8 cellular contexts compared by ENCODE assay signal in the genomic region with DNA sequence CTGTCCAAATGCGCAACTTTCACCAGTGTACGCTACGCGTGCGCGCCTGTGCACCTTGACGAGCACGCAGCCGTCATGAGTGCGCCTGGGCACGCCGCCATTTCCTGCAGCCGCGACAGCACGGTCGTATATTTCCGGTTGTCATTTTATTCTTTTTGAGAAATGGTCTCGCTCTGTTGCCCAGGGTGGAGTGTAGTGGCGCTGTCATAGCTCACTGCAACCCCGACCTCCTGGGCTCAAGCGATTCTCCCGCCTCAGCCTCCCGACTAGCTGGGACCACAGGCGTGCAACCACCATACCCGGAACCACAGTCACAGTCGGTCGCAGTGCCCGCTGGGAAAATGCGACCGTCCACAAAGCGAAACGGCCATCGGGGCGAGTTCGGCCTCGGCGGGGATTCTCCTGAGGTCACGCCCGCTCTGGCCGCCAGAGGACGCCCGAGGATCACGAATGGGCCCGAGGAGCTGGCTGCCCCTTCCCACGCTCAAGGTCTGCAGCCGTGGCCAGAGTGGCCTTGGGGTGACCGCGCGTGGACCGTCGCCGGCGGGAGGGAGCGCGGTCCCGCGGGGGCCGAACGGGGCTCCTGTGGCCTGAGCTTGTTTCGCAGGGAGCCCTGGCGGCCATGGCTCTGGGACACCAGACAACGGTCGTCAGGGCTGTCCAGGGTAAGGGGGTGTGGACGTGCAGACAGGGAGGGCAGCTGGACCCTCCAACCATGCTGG. TPM values are rescaled to one million over a fixed set of nuclear protein-coding genes. Genes with fewer than 3 reads are reported as not detected.
DNase-seq lines count a peak whose midpoint lies in the region; ATAC-seq, FAIRE-seq and TF ChIP-seq lines count a peak whose summit lies in the region.

No MANE protein-coding gene starts in this region.

- CTCF ChIA-PET in HCT116 (lab: Charles Lee), result interaction anchor here (0.7 to 1.8 kb wide), 7 partner anchors 12 to 635 kb away, joined by 3 to 8 read pairs (median 4); no protein-coding TSS in a partner anchor

- ATAC-seq in HCT116 (peak; percentile 90), HG02840 (IDR thresholded peaks at IDR 0.05; ENCODE audit: low FRiP score, unreplicated experiment) (no peak)

- TF ChIP-seq CTCF in HCT116 (IDR thresholded peaks at IDR 0.05 in 2 of 3, conservative IDR thresholded peaks at IDR 0.05 in 1 of 3; ENCODE audit: borderline replicate concordance in 1 of 3, insufficient read depth in 1 of 3, low read depth in 2 of 3, low read length in 2 of 3) (peak; percentile 64 to 69 (median 66)), WERI-Rb-1 (IDR thresholded peaks at IDR 0.05; ENCODE audit: low read depth, low read length) (peak; percentile 97), bronchial epithelial cell (IDR thresholded peaks at IDR 0.05; ENCODE audit: insufficient read depth, low read length, severe bottlenecking) (peak; percentile 87)

- DNase-seq in GM03348 (ENCODE audit: low spot score) (peak; percentile 81), HCT116 (ENCODE audit: low read depth, low spot score) (peak; percentile 21), NCI-H1105 (lab: John Stamatoyannopoulos, UW) (peak; percentile 29), WERI-Rb-1 (peak; percentile 77), bronchial epithelial cell (ENCODE audit: low read depth) (no peak), kidney glomerular epithelial cell (lab: John Stamatoyannopoulos, UW) (peak; percentile 0)
- DNase-seq in stimulated activated CD4-positive, alpha-beta T cell treated with anti-CD3 and anti-CD28 coated beads, Interleukin-15, amount 100 ng/mL, for 48 hours (ENCODE audit: low read depth in 2 of 2), result peak; percentile 27 to 61

- TF ChIP-seq RAD21 in HCT116 (IDR thresholded peaks at IDR 0.05; ENCODE audit: low read depth), result peak; percentile 95

- no peaks in the 10 kb centered on the region for H3K27me3 ChIP-seq in HCT116 (ENCODE audit: insufficient read depth, low read length)
- peaks cover 97% of the 10 kb centered on the region for H3K27me3 ChIP-seq in WERI-Rb-1 (ENCODE audit: insufficient read depth, low read depth, severe bottlenecking)
- no peaks in the 10 kb centered on the region for H3K27me3 ChIP-seq in bronchial epithelial cell (ENCODE audit: control insufficient read depth, insufficient read depth, low read length)

- H3K27ac ChIP-seq in HCT116 (ENCODE audit: low read depth, low read length) (no peak overlapping the region), WERI-Rb-1 (no peak overlapping the region)

- RAD21 ChIA-PET in HCT116 (lab: Charles Lee; ENCODE audit: low non-redundant PET in 1 of 2, low total read pairs in 2 of 2, uncharacterized antibody in 2 of 2, unreplicated experiment in 2 of 2), result no interaction called here

- peak overlapping the region; percentile 57 for H3K4me2 ChIP-seq in HCT116 (ENCODE audit: low read length)

- no peaks in the 10 kb centered on the region for H4K20me1 ChIP-seq in HCT116 (ENCODE audit: insufficient read depth)

- FAIRE-seq in bronchial epithelial cell (lab: Jason Lieb, UNC), result no peak

- intact Hi-C loops in HCT116 (cut with micrococcal nuclease), result loop anchor here (10.0 kb wide), 2 partner anchors 472 to 632 kb away; no protein-coding TSS in a partner anchor

- no peaks in the 10 kb centered on the region for H3K9me3 ChIP-seq in HCT116 (ENCODE audit: control insufficient read depth in 1 of 2, insufficient read depth in 1 of 2, low read depth in 1 of 2, low read length in 2 of 2)
- H3K9me3 ChIP-seq in WERI-Rb-1 (ENCODE audit: severe bottlenecking), result peaks cover 19% of the 10 kb centered on the region

- no TSS peak for BruUV-seq in HCT116 (replicated peaks; lab: Mats Ljungman, UMichigan)

- peak overlapping the region in 1 of 2 experiments; percentile 26; a peak in 1 of 4 replicates for H3K4me3 ChIP-seq in HCT116 (replicated peaks in 1 of 2; ENCODE audit: low read depth in 1 of 2, low read length in 2 of 2)
- H3K4me3 ChIP-seq in WERI-Rb-1 (ENCODE audit: low read depth, low read length), result no peak overlapping the region
- H3K4me3 ChIP-seq in bronchial epithelial cell (ENCODE audit: low read depth, low read length), result peak overlapping the region; percentile 23

- H3K9ac ChIP-seq in HCT116 (ENCODE audit: low read length), result no peak overlapping the region

- no peaks in the 10 kb centered on the region for H3K36me3 ChIP-seq in HCT116 (ENCODE audit: control insufficient read depth in 1 of 2, insufficient read depth in 2 of 2, low read length in 2 of 2)
- H3K36me3 ChIP-seq in WERI-Rb-1, result no peaks in the 10 kb centered on the region
- H3K36me3 ChIP-seq in bronchial epithelial cell (ENCODE audit: control insufficient read depth, insufficient read depth, low read length), result no peaks in the 10 kb centered on the region

- POLR2A ChIA-PET in HCT116 (lab: Charles Lee), result no interaction called here

- H3K4me1 ChIP-seq in HCT116 (ENCODE audit: control insufficient read depth in 1 of 2, insufficient read depth in 2 of 2, low read length in 2 of 2), result peaks cover 0 to 4% of the 10 kb centered on the region in 2 experiments; a peak in 1 of 4 replicates

- H3K9me2 ChIP-seq in HCT116 (ENCODE audit: insufficient read depth), result no peaks in the 10 kb centered on the region

- TF ChIP-seq POLR2A in HCT116 (IDR thresholded peaks at IDR 0.05; ENCODE audit: borderline replicate concordance, extremely low read depth, insufficient read depth, insufficient read length), result no peak

- H2AFZ ChIP-seq in HCT116 (ENCODE audit: low read depth, low read length, poor library complexity, severe bottlenecking), result no peak overlapping the region

- no peaks in the 10 kb centered on the region for H3K79me2 ChIP-seq in HCT116 (ENCODE audit: insufficient read depth, low read length)

TF ChIP-seq in HCT116, 20 proteins besides CTCF, POLR2A, EP300 and RAD21:
- no peak for TF ChIP-seq EGR1 (IDR thresholded peaks at IDR 0.05; ENCODE audit: low read depth)
- peak; percentile 19; the same call in 1 of the 2 replicates for TF ChIP-seq ELF1 (IDR thresholded peaks at IDR 0.05; ENCODE audit: borderline replicate concordance, low read depth)

RNA-seq across cellular contexts. Expression of gene PNMA3, which starts 23.7 kb away (rescaled TPM):
- total RNA-seq in HCT116 (2021; ENCODE audit: unreplicated experiment) (not detected), bronchial epithelial cell (under 0.01 TPM in 1 of 2 replicates, not detected in the other)
- 0.04 and 0.10 TPM in 2 replicates for polyA plus RNA-seq in HCT116 (2012)

RNA-seq across cellular contexts. Expression of gene PNMA5, which starts 38.6 kb away (rescaled TPM):
- total RNA-seq in HCT116 (2021; ENCODE audit: unreplicated experiment), result not detected
- polyA plus RNA-seq in HCT116 (2012), result 0.12 and 0.21 TPM in 2 replicates
- total RNA-seq in bronchial epithelial cell, result not detected in 2 replicates

RNA-seq across cellular contexts. Expression of gene PNMA6A, which starts 39.7 kb away (rescaled TPM):
- total RNA-seq in HCT116 (2021; ENCODE audit: unreplicated experiment) (not detected), bronchial epithelial cell (0.53 and 0.77 TPM in 2 replicates)
- not detected in 2 replicates for polyA plus RNA-seq in HCT116 (2012)
